In genomic region chr19:45091031-45091918, GRCh38 we compare ENCODE assay signal across 8 cellular contexts. TPM values are rescaled to one million over a fixed set of nuclear protein-coding genes. Genes with fewer than 3 reads are reported as not detected.
A peak's percentile ranks its signal among the peaks of the same experiment; 100 is the strongest.
DNase-seq lines count a peak whose midpoint lies in the region; ATAC-seq and TF ChIP-seq lines count a peak whose summit lies in the region.

No MANE protein-coding gene starts in this region.

- H3K4me1 Mint-ChIP-seq in T-helper 1 cell treated with Interleukin-12 subunit alpha and Interleukin-12 subunit beta and Interleukin-4 antibody, amounts not matched to agents 30 μg/mL and 1 μg/mL, for 36 hours (ENCODE audit: low read depth) = peaks cover 45% of the 10 kb centered on the region

- H3K9ac ChIP-seq in HCT116 (ENCODE audit: low read length) = peak overlapping the region; percentile 97

- H3K27ac Mint-ChIP-seq in T-helper 1 cell treated with Interleukin-12 subunit alpha and Interleukin-12 subunit beta and Interleukin-4 antibody, amounts not matched to agents 30 μg/mL and 1 μg/mL, for 36 hours = peak overlapping the region; percentile 94

- peak overlapping the region; percentile 86 for H3K4me3 Mint-ChIP-seq in T-helper 1 cell treated with Interleukin-12 subunit alpha and Interleukin-12 subunit beta and Interleukin-4 antibody, amounts not matched to agents 30 μg/mL and 1 μg/mL, for 36 hours

- ATAC-seq in HCT116 (peak; percentile 81), upper lobe of left lung (ENCODE audit: low FRiP score in 2 of 2) (peak; percentile 95 to 98)

- peak; percentile 78 for DNase-seq in GF-D8 (lab: John Stamatoyannopoulos, UW)
- peak; percentile 99 for DNase-seq in HCT116 (ENCODE audit: low read depth, low spot score)
- peak; percentile 99 for DNase-seq in NCI-H1105 (lab: John Stamatoyannopoulos, UW)
- peak; percentile 83 to 99 (median 98) for DNase-seq in anterior cingulate cortex (lab: John Stamatoyannopoulos, UW)
- DNase-seq in left ventricle myocardium inferior = peak; percentile 98
- DNase-seq in posterior vena cava (ENCODE audit: low spot score) = peak; percentile 99
- peak; percentile 98 to 99 for DNase-seq in upper lobe of left lung

- H4K20me1 ChIP-seq in HCT116 (ENCODE audit: insufficient read depth) = no peaks in the 10 kb centered on the region

- H2AFZ ChIP-seq in HCT116 (ENCODE audit: low read depth, low read length, poor library complexity, severe bottlenecking) = no peak overlapping the region

- TF ChIP-seq RAD21 in HCT116 (IDR thresholded peaks at IDR 0.05; ENCODE audit: low read depth) = no peak

- POLR2A ChIA-PET in HCT116 (lab: Charles Lee) = interaction anchor here (0.9 to 2.1 kb wide), 6 partner anchors 8 to 158 kb away, joined by 3 to 10 read pairs (median 4); partner anchors contain the start of genes BLOC1S3, GEMIN7 and TRAPPC6A

- peaks cover 67% of the 10 kb centered on the region for H3K79me2 ChIP-seq in HCT116 (ENCODE audit: insufficient read depth, low read length)

- CTCF ChIA-PET in HCT116 (lab: Charles Lee) = interaction anchor here (0.9 to 2.5 kb wide), 6 partner anchors 12 to 137 kb away, joined by 3 to 10 read pairs (median 4); partner anchors contain the start of genes BLOC1S3, TRAPPC6A and ZNF296

- TF ChIP-seq POLR2A in HCT116 (IDR thresholded peaks at IDR 0.05; ENCODE audit: borderline replicate concordance, extremely low read depth, insufficient read depth, insufficient read length) (no peak), upper lobe of left lung (IDR thresholded peaks at IDR 0.05) (peak in 2 of 4 donors; percentile 28 to 64)

- H3K9me3 ChIP-seq in HCT116 (ENCODE audit: control insufficient read depth in 1 of 2, insufficient read depth in 1 of 2, low read depth in 1 of 2, low read length in 2 of 2) = no peaks in the 10 kb centered on the region
- no peaks in the 10 kb centered on the region for H3K9me3 ChIP-seq in left ventricle myocardium inferior (replicated peaks)
- no peaks in the 10 kb centered on the region for H3K9me3 ChIP-seq in upper lobe of left lung

- peaks cover 2% of the 10 kb centered on the region for H3K9me3 Mint-ChIP-seq in T-helper 1 cell treated with Interleukin-12 subunit alpha and Interleukin-12 subunit beta and Interleukin-4 antibody, amounts not matched to agents 30 μg/mL and 1 μg/mL, for 36 hours

- H3K27me3 ChIP-seq in HCT116 (ENCODE audit: insufficient read depth, low read length) = no peaks in the 10 kb centered on the region
- H3K27me3 ChIP-seq in left ventricle myocardium inferior (ENCODE audit: low read depth) = no peaks in the 10 kb centered on the region
- no peaks in the 10 kb centered on the region for H3K27me3 ChIP-seq in upper lobe of left lung

- no peaks in the 10 kb centered on the region for H3K9me2 ChIP-seq in HCT116 (ENCODE audit: insufficient read depth)

- TF ChIP-seq CTCF in HCT116 (IDR thresholded peaks at IDR 0.05 in 2 of 3, conservative IDR thresholded peaks at IDR 0.05 in 1 of 3; ENCODE audit: borderline replicate concordance in 1 of 3, insufficient read depth in 1 of 3, low read depth in 2 of 3, low read length in 2 of 3) = no peak
- TF ChIP-seq CTCF in left ventricle myocardium inferior (IDR thresholded peaks at IDR 0.05; ENCODE audit: borderline replicate concordance) = no peak
- peak in 1 of 6 experiments; percentile 4 for TF ChIP-seq CTCF in upper lobe of left lung (IDR thresholded peaks at IDR 0.05)

- H3K4me1 ChIP-seq in HCT116 (ENCODE audit: control insufficient read depth in 1 of 2, insufficient read depth in 2 of 2, low read length in 2 of 2) (peaks cover 13 to 43% of the 10 kb centered on the region in 2 experiments; a peak in 3 of 4 replicates), left ventricle myocardium inferior (peaks cover 54% of the 10 kb centered on the region), upper lobe of left lung (peaks cover 29 to 39% (median 34%) of the 10 kb centered on the region in 4 donors)

- intact Hi-C loops in HCT116 (cut with micrococcal nuclease) = loop anchor here (10.0 kb wide), 2 partner anchors 84 to 684 kb away; partner anchors contain the start of genes BLOC1S3 and TRAPPC6A
- intact Hi-C loops in left ventricle myocardium inferior (cut with micrococcal nuclease) = no loop called here
- intact Hi-C loops in posterior vena cava (cut with DNase I) = no loop called here

- peak overlapping the region; percentile 96 for H3K4me2 ChIP-seq in HCT116 (ENCODE audit: low read length)

- no peak for TF ChIP-seq EP300 in upper lobe of left lung (IDR thresholded peaks at IDR 0.05)

- H3K36me3 Mint-ChIP-seq in T-helper 1 cell treated with Interleukin-12 subunit alpha and Interleukin-12 subunit beta and Interleukin-4 antibody, amounts not matched to agents 30 μg/mL and 1 μg/mL, for 36 hours (ENCODE audit: low read depth) = peaks cover 16% of the 10 kb centered on the region

- RAD21 ChIA-PET in HCT116 (lab: Charles Lee; ENCODE audit: low non-redundant PET in 1 of 2, low total read pairs in 2 of 2, uncharacterized antibody in 2 of 2, unreplicated experiment in 2 of 2) = interaction anchor here in 1 of 2 experiments (0.6 to 0.7 kb wide), 2 partner anchors 52 to 402 kb away, joined by 3 read pairs; no protein-coding TSS in a partner anchor

- H3K27ac ChIP-seq in HCT116 (ENCODE audit: low read depth, low read length) (peak overlapping the region; percentile 84), left ventricle myocardium inferior (replicated peaks) (peak overlapping the region; percentile 93), upper lobe of left lung (peak overlapping the region; percentile 81 to 92 (median 89))

- no peaks in the 10 kb centered on the region for H3K27me3 Mint-ChIP-seq in T-helper 1 cell treated with Interleukin-12 subunit alpha and Interleukin-12 subunit beta and Interleukin-4 antibody, amounts not matched to agents 30 μg/mL and 1 μg/mL, for 36 hours (ENCODE audit: low read depth)

- peak overlapping the region; percentile 94 to 96 for H3K4me3 ChIP-seq in HCT116 (replicated peaks in 1 of 2; ENCODE audit: low read depth in 1 of 2, low read length in 2 of 2)
- peak overlapping the region; percentile 100 for H3K4me3 ChIP-seq in left ventricle myocardium inferior
- peak overlapping the region; percentile 55 to 99 (median 84) for H3K4me3 ChIP-seq in upper lobe of left lung

- WGBS in upper lobe of left lung, 2 donors = 13 to 19% methylated on average over 44 to 64 of the region's 64 CpGs

- peaks cover 0 to 11% of the 10 kb centered on the region in 2 experiments; a peak in 2 of 4 replicates for H3K36me3 ChIP-seq in HCT116 (ENCODE audit: control insufficient read depth in 1 of 2, insufficient read depth in 2 of 2, low read length in 2 of 2)
- H3K36me3 ChIP-seq in left ventricle myocardium inferior = peaks cover 19% of the 10 kb centered on the region
- peaks cover 0 to 20% (median 3%) of the 10 kb centered on the region in 4 donors for H3K36me3 ChIP-seq in upper lobe of left lung

- BruUV-seq in HCT116 (replicated peaks; lab: Mats Ljungman, UMichigan) = no TSS peak

TF ChIP-seq in HCT116, 20 proteins besides CTCF, POLR2A, EP300 and RAD21 (continues in another document):
- TF ChIP-seq CEBPB (IDR thresholded peaks at IDR 0.05; ENCODE audit: low read depth) = no peak
- no peak for TF ChIP-seq ZBTB33 (IDR thresholded peaks at IDR 0.05; ENCODE audit: extremely low read depth, insufficient replicate concordance, low read length)
- no peak; the same call in 1 of the 2 replicates for TF ChIP-seq ELF1 (IDR thresholded peaks at IDR 0.05; ENCODE audit: borderline replicate concordance, low read depth)
- peak; percentile 93 for TF ChIP-seq SP1 (IDR thresholded peaks at IDR 0.05; ENCODE audit: low read depth)
- no peak for TF ChIP-seq FOSL1 (IDR thresholded peaks at IDR 0.05; ENCODE audit: low read depth)
- TF ChIP-seq ZNF274 (IDR thresholded peaks at IDR 0.05; ENCODE audit: low read depth, low read length) = no peak
- peak; percentile 100 for TF ChIP-seq SRF (IDR thresholded peaks at IDR 0.05; ENCODE audit: low read depth)
- TF ChIP-seq POLR2AphosphoS5 (IDR thresholded peaks at IDR 0.05; ENCODE audit: low read depth, low read length) = peak; percentile 91
- TF ChIP-seq EGR1 (IDR thresholded peaks at IDR 0.05; ENCODE audit: low read depth) = no peak
- no peak for TF ChIP-seq JUND (IDR thresholded peaks at IDR 0.05)
- TF ChIP-seq SIN3A (IDR thresholded peaks at IDR 0.05; ENCODE audit: low read depth) = peak; percentile 72
- TF ChIP-seq TCF7L2 (IDR thresholded peaks at IDR 0.05; ENCODE audit: borderline replicate concordance, extremely low read depth, insufficient read depth, insufficient read length) = peak; percentile 69

RNA-seq across cellular contexts. Expression of gene PPP1R37, which starts 1.7 kb away (rescaled TPM):
- 32.7 TPM for total RNA-seq in HCT116 (2021; ENCODE audit: unreplicated experiment)
- 19.0 and 21.7 TPM in 2 replicates for polyA plus RNA-seq in HCT116 (2012)
- total RNA-seq in left ventricle myocardium inferior = 15.9 TPM
- total RNA-seq in posterior vena cava = 10 to 100 TPM; 15.2 to 16.2 TPM
- 10 to 100 TPM; 30.0 to 64.6 (median 37.3) TPM for total RNA-seq in upper lobe of left lung

RNA-seq across cellular contexts. Expression of gene GEMIN7, which starts 12.2 kb away (rescaled TPM):
- total RNA-seq in HCT116 (2021; ENCODE audit: unreplicated experiment) (35.4 TPM), left ventricle myocardium inferior (15.9 TPM), posterior vena cava (10 to 100 TPM; 11.2 to 14.7 TPM), upper lobe of left lung (10 to 100 TPM in 3 of 6 donors, 1 to 10 TPM in 3; 8.1 to 24.2 (median 13.5) TPM)
- 26.3 and 30.9 TPM in 2 replicates for polyA plus RNA-seq in HCT116 (2012)

RNA-seq across cellular contexts. Expression of gene ZNF296, which starts 15.0 kb away (rescaled TPM):
- total RNA-seq in HCT116 (2021; ENCODE audit: unreplicated experiment) (9.2 TPM), left ventricle myocardium inferior (not detected), posterior vena cava (under 1 TPM; 0.42 to 0.48 TPM), upper lobe of left lung (1 to 10 TPM; 1.5 to 7.3 (median 2.4) TPM)
- 5.4 TPM in 2 replicates for polyA plus RNA-seq in HCT116 (2012)

RNA-seq across cellular contexts. Expression of gene CLASRP, which starts 52.4 kb away (rescaled TPM):
- total RNA-seq in HCT116 (2021; ENCODE audit: unreplicated experiment) = 79.9 TPM
- 55.4 and 58.1 TPM in 2 replicates for polyA plus RNA-seq in HCT116 (2012)
- total RNA-seq in left ventricle myocardium inferior = 31.3 TPM
- total RNA-seq in posterior vena cava = 10 to 100 TPM; 48.6 to 58.5 TPM
- total RNA-seq in upper lobe of left lung = 100 to 1,000 TPM in 1 of 6 donors, 10 to 100 TPM in 5; 38.0 to 295 (median 71.6) TPM

Comparison
In these comparisons a context has a peak if more than half of its experiments do, and no peak if none do; other contexts are left out.
1. Peak in every context shown above with its lines: DNase-seq, ATAC-seq, H3K4me3 ChIP-seq and H3K27ac ChIP-seq.